In genomic region chr5:59390074-59390659, GRCh38 we compare ENCODE assay signal across 7 cellular contexts.
DNase-seq lines count a peak whose midpoint lies in the region; ATAC-seq and TF ChIP-seq lines count a peak whose summit lies in the region.

No MANE protein-coding gene starts in this region.

- no peaks in the 10 kb centered on the region for H3K79me2 ChIP-seq in DOHH2 (ENCODE audit: control insufficient read depth, low read length)

- no peaks in the 10 kb centered on the region for H4K20me1 ChIP-seq in DOHH2 (ENCODE audit: control insufficient read depth, insufficient read depth, low read depth, low read length)

- WGBS in liver, result 49% methylated on average over 2 of the region's 2 CpGs

- H3K27me3 ChIP-seq in DOHH2 (ENCODE audit: control insufficient read depth, low read length) (0 out of 2 replicates have a peak, but pooled peaks cover 2% of the 10 kb centered on the region), liver (ENCODE audit: control insufficient read depth in 4 of 4, insufficient read depth in 4 of 4, low read length in 3 of 4) (no peaks in the 10 kb centered on the region)

- H3K36me3 ChIP-seq in DOHH2 (ENCODE audit: control insufficient read depth, low read length) (no peaks in the 10 kb centered on the region), liver (ENCODE audit: control insufficient read depth in 4 of 4, insufficient read depth in 3 of 4, low read depth in 1 of 4, low read length in 3 of 4) (no peaks in the 10 kb centered on the region)

- DNase-seq in HT-29 (ENCODE audit: low spot score), result peak; percentile 59
- DNase-seq in amniotic epithelial cell (ENCODE audit: low read depth), result peak; percentile 17
- DNase-seq in GM19240 (ENCODE audit: insufficient read length, low spot score), result no peak
- DNase-seq in NCI-H187 (lab: John Stamatoyannopoulos, UW), result no peak

- H3K4me1 ChIP-seq in DOHH2 (ENCODE audit: control insufficient read depth, low read length) (no peaks in the 10 kb centered on the region), liver (ENCODE audit: control insufficient read depth in 4 of 4, insufficient read depth in 4 of 4, low read length in 3 of 4) (no peaks in the 10 kb centered on the region)

- TF ChIP-seq CTCF in DOHH2 (IDR thresholded peaks at IDR 0.05; ENCODE audit: low read depth, low read length, poor library complexity, severe bottlenecking), result peak; percentile 59
- TF ChIP-seq CTCF in liver (IDR thresholded peaks at IDR 0.05; ENCODE audit: low read depth, low read length, missing input control), result peak; percentile 50

- no peak overlapping the region for H3K9ac ChIP-seq in liver (ENCODE audit: low read depth in 1 of 2, low read length in 2 of 2)

- no peak for ATAC-seq in GM18511 (IDR thresholded peaks at IDR 0.05; ENCODE audit: unreplicated experiment)

- H3K9me2 ChIP-seq in DOHH2 (replicated peaks; ENCODE audit: control insufficient read depth, low read length), result no peaks in the 10 kb centered on the region

- TF ChIP-seq RAD21 in liver (IDR thresholded peaks at IDR 0.05), result peak; percentile 79 to 85

- no peak overlapping the region for H3K4me2 ChIP-seq in DOHH2 (ENCODE audit: low read length)

- H3K9me3 ChIP-seq in DOHH2 (ENCODE audit: control insufficient read depth, insufficient read depth, low read length) (no peaks in the 10 kb centered on the region), liver (ENCODE audit: control insufficient read depth in 4 of 4, low read length in 3 of 4) (no peaks in the 10 kb centered on the region)

- H3K4me3 ChIP-seq in DOHH2 (ENCODE audit: low read length), result no peak overlapping the region
- no peak overlapping the region for H3K4me3 ChIP-seq in liver (ENCODE audit: low read depth in 1 of 3, low read length in 3 of 3)

- H3F3A ChIP-seq in DOHH2 (ENCODE audit: control insufficient read depth, insufficient read depth), result no peaks in the 10 kb centered on the region

- H3K27ac ChIP-seq in DOHH2 (ENCODE audit: low read depth, low read length) (no peak overlapping the region), liver (ENCODE audit: low read depth in 1 of 2, low read length in 2 of 2) (no peak overlapping the region)

TF ChIP-seq in liver, 16 proteins besides CTCF, POLR2A, EP300 and RAD21:
- TF ChIP-seq GABPA (IDR thresholded peaks at IDR 0.05 in 1 of 2, conservative IDR thresholded peaks at IDR 0.05 in 1 of 2) (no peak), FOXA1 (IDR thresholded peaks at IDR 0.05) (no peak)

Comparison
In these comparisons a context has a peak if more than half of its experiments do, and no peak if none do; other contexts are left out.
1. DNase-seq: peak in HT-29 (single experiment) and amniotic epithelial cell (single experiment); none in GM19240 (single experiment) and NCI-H187 (0 of 2).